28 cellular contexts compared by ENCODE assay signal in the genomic region with DNA sequence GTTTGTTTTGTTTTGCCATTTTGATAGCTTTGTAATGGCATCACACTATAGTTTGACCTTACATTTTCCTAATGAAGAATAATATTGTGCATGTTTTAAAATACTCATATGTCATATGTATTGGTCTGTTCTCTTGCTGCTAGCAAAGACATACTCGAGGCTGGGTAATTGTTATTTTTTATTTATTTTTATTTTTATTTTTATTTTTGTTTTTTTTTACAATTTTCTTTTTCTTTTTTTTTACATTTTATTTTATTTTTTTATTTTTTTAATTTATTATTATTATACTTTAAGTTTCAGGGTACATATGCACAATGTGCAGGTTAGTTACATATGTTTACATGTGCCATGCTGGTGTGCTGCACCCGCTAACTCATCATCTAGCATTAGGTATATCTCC.
DNase-seq lines count a peak whose midpoint lies in the region; ATAC-seq, FAIRE-seq and TF ChIP-seq lines count a peak whose summit lies in the region.
"Had no signal": no experiment of that assay in that cellular context is flagged by ENCODE, and none has a peak within 500 bp of the region (broad histone marks: within the 10 kb centered on the region; RNA-seq: fewer than 3 reads in every experiment).

No MANE protein-coding gene starts in this region.

- peak overlapping the region; percentile 51 for H3K27ac Mint-ChIP-seq in osteocyte (ENCODE audit: unreplicated experiment)
- H3K27ac Mint-ChIP-seq: B cell; CD8-positive, alpha-beta T cell; IgD-negative memory B cell had no signal

- TF ChIP-seq CTCF in AG04450 (IDR thresholded peaks at IDR 0.05; ENCODE audit: low read depth, low read length) (no peak), IMR-90 (conservative IDR thresholded peaks at IDR 0.05; ENCODE audit: low read depth, low read length) (no peak), osteocyte (IDR thresholded peaks at IDR 0.05) (no peak)

- no peak overlapping the region for H2AK9ac ChIP-seq in IMR-90 (replicated peaks; ENCODE audit: low read depth, low read length, poor library complexity)

- peak overlapping the region; percentile 27; the same call in 1 of the 2 replicates for H3K18ac ChIP-seq in IMR-90 (ENCODE audit: low read depth, low read length)

- H3K14ac ChIP-seq in IMR-90 (replicated peaks; ENCODE audit: low read depth, low read length): peak overlapping the region; percentile 90; the same call in 1 of the 2 replicates

- peak overlapping the region in 1 of 2 experiments; percentile 80; a peak in 1 of 4 replicates for H4K8ac ChIP-seq in IMR-90 (ENCODE audit: low read depth in 2 of 2, low read length in 2 of 2)

- peak overlapping the region; percentile 67; the same call in 1 of the 2 replicates for H3K56ac ChIP-seq in IMR-90 (ENCODE audit: extremely low read depth, insufficient read depth, low read length)

- H3K36me3 Mint-ChIP-seq in osteocyte (ENCODE audit: unreplicated experiment): no peaks in the 10 kb centered on the region
- H3K36me3 Mint-ChIP-seq: CD8-positive, alpha-beta T cell; IgD-negative memory B cell had no signal

- H3K27me3 ChIP-seq in AG04450 (ENCODE audit: control insufficient read depth, insufficient read depth, low read length) (no peaks in the 10 kb centered on the region), IMR-90 (ENCODE audit: control insufficient read depth, insufficient read depth, low read length) (no peaks in the 10 kb centered on the region)
- H3K27me3 ChIP-seq: Peyer's patch had no signal

- intact Hi-C loops in IMR-90 (cut with micrococcal nuclease): no loop called here

- H2BK15ac ChIP-seq in IMR-90 (ENCODE audit: low read depth, low read length): 0 out of 3 replicates have a peak overlapping the region, but pooled peaks have one; percentile 38

- H3K4me3 ChIP-seq in AG04450 (ENCODE audit: low read depth, low read length) (no peak overlapping the region; the same call in 1 of the 2 replicates), IMR-90 (ENCODE audit: insufficient read depth, low read depth, low read length) (peak overlapping the region; percentile 11; the same call in 1 of the 2 replicates)
- H3K4me3 ChIP-seq: A549, Peyer's patch had no signal

- no peaks in the 10 kb centered on the region for H3K9me1 ChIP-seq in IMR-90 (ENCODE audit: insufficient read depth, low read length)

- no peaks in the 10 kb centered on the region for H3K4me1 ChIP-seq in IMR-90 (ENCODE audit: control insufficient read depth, insufficient read depth, low read length)
- H3K4me1 ChIP-seq: A549, Caco-2, Peyer's patch had no signal

- H3K9me3 Mint-ChIP-seq in osteocyte (ENCODE audit: unreplicated experiment): no peaks in the 10 kb centered on the region

- CTCF ChIA-PET in AG04450 (lab: Charles Lee): no interaction called here
- CTCF ChIA-PET in IMR-90 (lab: Yijun Ruan, JAX): interaction anchor here (1.0 kb wide), 1 partner anchor 13 kb away, joined by 5 read pairs; no protein-coding TSS in a partner anchor

- no peaks in the 10 kb centered on the region for H3K36me3 ChIP-seq in IMR-90 (ENCODE audit: control insufficient read depth, insufficient read depth, low read length)
- H3K36me3 ChIP-seq: Peyer's patch had no signal

- peak overlapping the region; percentile 90; the same call in 1 of the 2 replicates for H2BK20ac ChIP-seq in IMR-90 (ENCODE audit: low read depth, low read length)

- H3K23ac ChIP-seq in IMR-90 (ENCODE audit: low read depth, low read length): peak overlapping the region; percentile 59; the same call in 1 of the 2 replicates

- no peak overlapping the region; the same call in 1 of the 2 replicates for H4K5ac ChIP-seq in IMR-90 (ENCODE audit: low read depth, low read length)

- H2AK5ac ChIP-seq in IMR-90 (ENCODE audit: low read depth, low read length): no peak overlapping the region

- H2BK120ac ChIP-seq in IMR-90 (ENCODE audit: low read depth, low read length): peak overlapping the region; percentile 94; the same call in 1 of the 2 replicates

- peak; percentile 72 for FAIRE-seq in endometrium (lab: Jason Lieb, UNC)
- FAIRE-seq: A549, GM12891, GM19239 had no signal

- no peak overlapping the region for H2AFZ ChIP-seq in IMR-90 (replicated peaks; ENCODE audit: low read length, poor library complexity)

- peak overlapping the region; percentile 95 for H2BK5ac ChIP-seq in IMR-90 (ENCODE audit: low read depth, low read length, poor library complexity, severe bottlenecking)

- H3K27me3 Mint-ChIP-seq in osteocyte (ENCODE audit: unreplicated experiment): peaks cover under 1% of the 10 kb centered on the region
- H3K27me3 Mint-ChIP-seq: B cell, IgD-negative memory B cell had no signal

- POLR2A ChIA-PET in AG04450 (lab: Yijun Ruan, JAX) (no interaction called here), IMR-90 (lab: Charles Lee; ENCODE audit: unreplicated experiment) (no interaction called here)

- TF ChIP-seq POLR2A in IMR-90 (IDR thresholded peaks at IDR 0.05; ENCODE audit: low read depth, low read length) (no peak), GM18505 (IDR thresholded peaks at IDR 0.05; ENCODE audit: borderline replicate concordance, extremely low read depth, insufficient read depth, insufficient read length) (no peak)

- peak overlapping the region; percentile 67; the same call in 1 of the 2 replicates for H3K4ac ChIP-seq in IMR-90 (ENCODE audit: low read depth, low read length)

- DNase-seq in AG04450 (ENCODE audit: low read depth, low spot score) (no peak), IMR-90 (no peak), osteocyte (ENCODE audit: extremely low spot score, unreplicated experiment) (no peak), activated gamma-delta T cell (lab: John Stamatoyannopoulos, UW) (no peak)
- no peak for DNase-seq in activated effector memory CD4-positive, alpha-beta T cell treated with anti-CD3 and anti-CD28 coated beads, Interleukin-2, amount 50 U/mL, for 16 hours
- DNase-seq: Caco-2; CD8-positive, alpha-beta T cell; GF-D8; MM.1S; NCI-H1417; NCI-H1694; NCI-H2081; NCI-H2171; NCI-H510A; NCI-H69; Peyer's patch; SHP77 treated with DMSO at 0.1 percent for 48 hours; SW 1271 had no signal

- no peaks in the 10 kb centered on the region for H4K20me1 ChIP-seq in IMR-90 (ENCODE audit: insufficient read depth, low read length)

- no peak overlapping the region for H3K9ac ChIP-seq in IMR-90 (ENCODE audit: low read depth, low read length)
- H3K9ac ChIP-seq: KMS-11 had no signal

- peak overlapping the region; percentile 69; the same call in 1 of the 2 replicates for H3K4me2 ChIP-seq in IMR-90 (ENCODE audit: low read depth, low read length)
- H3K4me2 ChIP-seq: A549, KMS-11 had no signal

- H3K27ac ChIP-seq in AG04450 (ENCODE audit: low read depth, low read length): peak overlapping the region; percentile 65
- H3K27ac ChIP-seq in IMR-90 (ENCODE audit: insufficient read depth, low read length): no peak overlapping the region
- H3K27ac ChIP-seq: A549, C4-2B, KMS-11, Peyer's patch had no signal

- H3K79me1 ChIP-seq in IMR-90 (ENCODE audit: low read depth in 1 of 2, low read length in 2 of 2): no peaks in the 10 kb centered on the region

- BruUV-seq in IMR-90 (replicated peaks; lab: Mats Ljungman, UMichigan): no TSS peak

- dilution Hi-C loops in IMR-90 (cut with HindIII; ENCODE audit: low sequenced_read_pairs, unreplicated experiment): no loop called here

- no peak for ATAC-seq in IMR-90 (ENCODE audit: low read depth)
- no peak for ATAC-seq in GM18505 (IDR thresholded peaks at IDR 0.05; ENCODE audit: unreplicated experiment)
- ATAC-seq in HG03565 (IDR thresholded peaks at IDR 0.05; ENCODE audit: unreplicated experiment): no peak
- ATAC-seq: A549; CD8-positive, alpha-beta T cell had no signal

- no CpG with 5 or more reads among the region's 2 CpGs for whole genome bisulfite sequencing in IMR-90 (ENCODE audit: extremely low coverage in 2 of 2, insufficient read length in 1 of 2), 2 experiments

- peaks cover 7% of the 10 kb centered on the region for H3K4me1 Mint-ChIP-seq in osteocyte (ENCODE audit: unreplicated experiment)
- H3K4me1 Mint-ChIP-seq: B cell, IgD-negative memory B cell had no signal

- H4K91ac ChIP-seq in IMR-90 (ENCODE audit: insufficient read depth, low read depth, low read length): no peak overlapping the region

- in situ Hi-C loops in IMR-90 (cut with MboI; ENCODE audit: low sequenced_read_pairs): no loop called here

- no peak for TF ChIP-seq RAD21 in IMR-90 (IDR thresholded peaks at IDR 0.05; ENCODE audit: low read length)

- H3K9me3 ChIP-seq in AG04450 (ENCODE audit: control insufficient read depth, insufficient read depth, low read length) (no peaks in the 10 kb centered on the region), IMR-90 (ENCODE audit: control insufficient read depth, insufficient read depth, low read length) (no peaks in the 10 kb centered on the region)
- H3K9me3 ChIP-seq: A549, Caco-2, Peyer's patch had no signal

- peak overlapping the region; percentile 27 for H3K4me3 Mint-ChIP-seq in osteocyte (ENCODE audit: unreplicated experiment)
- H3K4me3 Mint-ChIP-seq: B cell; CD8-positive, alpha-beta T cell; IgD-negative memory B cell had no signal

TF ChIP-seq in IMR-90, 13 proteins besides CTCF, POLR2A, EP300 and RAD21 (continues in another document):
- TF ChIP-seq CEBPB (IDR thresholded peaks at IDR 0.05; ENCODE audit: low read depth, low read length) (no peak), RCOR1 (IDR thresholded peaks at IDR 0.05; ENCODE audit: insufficient replicate concordance, low read length) (no peak), BHLHE40 (IDR thresholded peaks at IDR 0.05; ENCODE audit: low read depth, low read length) (no peak), NFE2L2 (IDR thresholded peaks at IDR 0.05; ENCODE audit: low read depth, low read length) (no peak), MAFK (IDR thresholded peaks at IDR 0.05; ENCODE audit: low read depth, low read length) (no peak), MXI1 (IDR thresholded peaks at IDR 0.05; ENCODE audit: borderline replicate concordance, low read depth, low read length) (no peak), RFX5 (IDR thresholded peaks at IDR 0.05; ENCODE audit: low read depth, low read length) (no peak)
- TF ChIP-seq, protein P1, sequence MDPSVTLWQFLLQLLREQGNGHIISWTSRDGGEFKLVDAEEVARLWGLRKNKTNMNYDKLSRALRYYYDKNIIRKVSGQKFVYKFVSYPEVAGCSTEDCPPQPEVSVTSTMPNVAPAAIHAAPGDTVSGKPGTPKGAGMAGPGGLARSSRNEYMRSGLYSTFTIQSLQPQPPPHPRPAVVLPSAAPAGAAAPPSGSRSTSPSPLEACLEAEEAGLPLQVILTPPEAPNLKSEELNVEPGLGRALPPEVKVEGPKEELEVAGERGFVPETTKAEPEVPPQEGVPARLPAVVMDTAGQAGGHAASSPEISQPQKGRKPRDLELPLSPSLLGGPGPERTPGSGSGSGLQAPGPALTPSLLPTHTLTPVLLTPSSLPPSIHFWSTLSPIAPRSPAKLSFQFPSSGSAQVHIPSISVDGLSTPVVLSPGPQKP (IDR thresholded peaks at IDR 0.05; ENCODE audit: borderline replicate concordance, low read depth, low read length): no peak
- TF ChIP-seq, protein P2, sequence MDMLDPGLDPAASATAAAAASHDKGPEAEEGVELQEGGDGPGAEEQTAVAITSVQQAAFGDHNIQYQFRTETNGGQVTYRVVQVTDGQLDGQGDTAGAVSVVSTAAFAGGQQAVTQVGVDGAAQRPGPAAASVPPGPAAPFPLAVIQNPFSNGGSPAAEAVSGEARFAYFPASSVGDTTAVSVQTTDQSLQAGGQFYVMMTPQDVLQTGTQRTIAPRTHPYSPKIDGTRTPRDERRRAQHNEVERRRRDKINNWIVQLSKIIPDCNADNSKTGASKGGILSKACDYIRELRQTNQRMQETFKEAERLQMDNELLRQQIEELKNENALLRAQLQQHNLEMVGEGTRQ (IDR thresholded peaks at IDR 0.05; ENCODE audit: low read depth, low read length): no peak
